ENCODE assay signal across 26 cellular contexts in the genomic region with DNA sequence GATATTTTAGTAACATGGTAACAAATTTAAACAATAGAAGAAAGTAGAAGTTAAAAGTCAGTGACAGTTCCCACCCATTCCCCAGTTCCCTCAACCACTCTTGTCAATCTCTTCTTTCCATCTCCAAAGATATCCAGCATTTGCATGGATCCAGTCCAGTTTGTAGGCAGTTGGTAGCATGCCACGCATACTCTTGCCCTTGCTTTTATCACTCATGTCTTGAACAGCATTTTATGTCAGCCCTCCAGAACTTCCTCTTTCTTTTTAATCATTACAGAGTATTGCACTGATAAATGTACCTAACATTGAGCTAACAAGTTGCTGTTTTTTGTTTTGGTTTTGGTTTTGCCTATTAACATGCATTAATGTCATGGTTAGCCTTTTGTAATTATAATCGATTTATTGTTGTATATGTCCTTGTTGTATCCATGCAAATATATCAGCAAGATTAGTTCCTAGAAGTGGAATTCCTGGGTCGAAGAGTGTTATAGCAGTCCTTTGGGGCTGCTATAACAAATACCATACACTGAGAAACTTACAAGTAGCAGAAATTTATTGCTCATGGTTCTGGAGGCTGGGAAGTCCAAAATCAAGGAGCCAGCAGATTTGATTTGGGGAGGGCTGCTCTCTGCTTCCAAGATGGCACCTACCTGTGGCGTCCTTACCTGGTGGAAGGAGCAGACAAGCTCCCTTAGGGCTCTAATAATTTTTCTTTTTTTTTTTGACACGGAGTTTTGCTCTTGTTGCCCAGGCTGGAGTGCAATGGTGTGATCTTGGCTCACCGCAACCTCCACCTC. TPM values are rescaled to one million over a fixed set of nuclear protein-coding genes. Genes with fewer than 3 reads are reported as not detected.
DNase-seq lines count a peak whose midpoint lies in the region; ATAC-seq, FAIRE-seq and TF ChIP-seq lines count a peak whose summit lies in the region.
"Had no signal": no experiment of that assay in that cellular context is flagged by ENCODE, and none has a peak within 500 bp of the region (broad histone marks: within the 10 kb centered on the region; RNA-seq: fewer than 3 reads in every experiment).

No MANE protein-coding gene starts in this region.

- H3K9me3 ChIP-seq in small intestine (ENCODE audit: control insufficient read depth, low read depth), result no peaks in the 10 kb centered on the region
- H3K9me3 ChIP-seq in CD8-positive, alpha-beta T cell (ENCODE audit: low read length), result no peaks in the 10 kb centered on the region
- H3K9me3 ChIP-seq: MG63, spleen, thyroid gland had no signal

- no peaks in the 10 kb centered on the region for H3K9me3 Mint-ChIP-seq in T-cell
- H3K9me3 Mint-ChIP-seq in CD8-positive, alpha-beta T cell, result no peaks in the 10 kb centered on the region
- H3K9me3 Mint-ChIP-seq: CD4-positive, CD25-positive, alpha-beta regulatory T cell; IgD-negative memory B cell had no signal

- H3K4me3 ChIP-seq in small intestine (ENCODE audit: low read depth in 1 of 2, low read length in 2 of 2), result no peak overlapping the region
- H3K4me3 ChIP-seq in CD8-positive, alpha-beta T cell (ENCODE audit: low read depth, low read length), result no peak overlapping the region
- H3K4me3 ChIP-seq: MG63, spleen, thyroid gland had no signal

- POLR2A ChIA-PET in T-cell (lab: Charles Lee), result no interaction called here
- POLR2A ChIA-PET in CD8-positive, alpha-beta T cell (lab: Charles Lee), result no interaction called here

- no peak for TF ChIP-seq CTCF in CD8-positive, alpha-beta T cell (IDR thresholded peaks at IDR 0.05)

- DNase-seq in Kasumi-1 (lab: John Stamatoyannopoulos, UW) (peak; percentile 11 to 21), OCI-M1 (lab: John Stamatoyannopoulos, UW) (peak; percentile 94), caudate nucleus (lab: John Stamatoyannopoulos, UW) (no peak), small intestine (peak; percentile 31), T-cell (no peak)
- no peak for DNase-seq in CD8-positive, alpha-beta T cell
- no peak for DNase-seq in stimulated activated CD4-positive, alpha-beta T cell treated with anti-CD3 and anti-CD28 coated beads, Interleukin-4, amount 100 ng/mL, for 1 hour
- DNase-seq: activated CD4-positive, CD25-positive, alpha-beta regulatory T cell treated with anti-CD3 and anti-CD28 coated beads, Interleukin-2, amount 50 U/mL, for 72 hours; activated CD8-positive, alpha-beta T cell treated with anti-CD3 and anti-CD28 coated beads, Interleukin-2, amount 10 ng/mL, durations not matched to agents 7 days and 5 days; activated effector memory CD4-positive, alpha-beta T cell treated with Interleukin-2 at 50 U/mL for 16 hours; activated T-cell treated with anti-CD3 and anti-CD28 coated beads for 4 hours; CD4-positive, CD25-positive, alpha-beta regulatory T cell; effector CD4-positive, alpha-beta T cell; mesendoderm; MG63; naive thymus-derived CD4-positive, alpha-beta T cell; NCI-H146; NCI-H2171; NCI-H524; spleen; stimulated activated CD4-positive, alpha-beta T cell treated with anti-CD3 and anti-CD28 coated beads, Interleukin-4, amount 100 ng/mL, for 4 hours; stimulated activated naive CD4-positive, alpha-beta T cell; T1000; thyroid gland had no signal

- H3K36me3 ChIP-seq in small intestine (ENCODE audit: control insufficient read depth in 2 of 2, insufficient read depth in 2 of 2, low read length in 2 of 2), result no peaks in the 10 kb centered on the region
- H3K36me3 ChIP-seq in CD8-positive, alpha-beta T cell (ENCODE audit: insufficient read depth, low read length), result no peaks in the 10 kb centered on the region
- H3K36me3 ChIP-seq: spleen, thyroid gland had no signal

- H3K36me3 Mint-ChIP-seq in T-cell, result no peaks in the 10 kb centered on the region
- no peaks in the 10 kb centered on the region for H3K36me3 Mint-ChIP-seq in CD8-positive, alpha-beta T cell
- H3K36me3 Mint-ChIP-seq: CD4-positive, CD25-positive, alpha-beta regulatory T cell had no signal

- FAIRE-seq in small intestine (lab: Jason Lieb, UNC), result no peak

- 51 to 75% (median 54%) methylated on average over 6 of the region's 6 CpGs for WGBS in small intestine, 3 donors

- intact Hi-C loops in CD8-positive, alpha-beta T cell (cut with DNase I, micrococcal nuclease), result no loop called here

- no peak overlapping the region for H3K4me3 Mint-ChIP-seq in T-cell
- H3K4me3 Mint-ChIP-seq in CD8-positive, alpha-beta T cell, result no peak overlapping the region
- H3K4me3 Mint-ChIP-seq: activated CD8-positive, alpha-beta T cell treated with anti-CD3 and anti-CD28 coated beads, Interleukin-2, amount 10 ng/mL, durations not matched to agents 7 days and 5 days; CD4-positive, CD25-positive, alpha-beta regulatory T cell; naive thymus-derived CD4-positive, alpha-beta T cell had no signal

- CTCF ChIA-PET in T-cell (lab: Charles Lee), result interaction anchor here in 1 of 2 donors (0.6 to 0.9 kb wide), 2 partner anchors 59 to 68 kb away, joined by 3 to 6 read pairs; no protein-coding TSS in a partner anchor
- CTCF ChIA-PET in CD8-positive, alpha-beta T cell (lab: Charles Lee), result interaction anchor here (1.4 kb wide), 1 partner anchor 94 kb away, joined by 4 read pairs; no protein-coding TSS in a partner anchor

- H3K4me1 ChIP-seq in small intestine (ENCODE audit: control insufficient read depth in 2 of 2, insufficient read depth in 1 of 2, low read depth in 1 of 2, low read length in 1 of 2), result peaks cover 0 to 7% of the 10 kb centered on the region in 2 donors
- H3K4me1 ChIP-seq in CD8-positive, alpha-beta T cell (ENCODE audit: insufficient read depth, low read length), result no peaks in the 10 kb centered on the region

- H3K27ac Mint-ChIP-seq in T-cell, result no peak overlapping the region
- H3K27ac Mint-ChIP-seq in CD8-positive, alpha-beta T cell, result no peak overlapping the region
- H3K27ac Mint-ChIP-seq: activated CD8-positive, alpha-beta T cell treated with anti-CD3 and anti-CD28 coated beads, Interleukin-2, amount 10 ng/mL, durations not matched to agents 7 days and 5 days; CD4-positive, CD25-positive, alpha-beta regulatory T cell; IgD-negative memory B cell; naive thymus-derived CD4-positive, alpha-beta T cell had no signal

- H3K27me3 ChIP-seq in small intestine (ENCODE audit: control insufficient read depth in 2 of 2, insufficient read depth in 2 of 2, low read length in 2 of 2), result no peaks in the 10 kb centered on the region
- H3K27me3 ChIP-seq in CD8-positive, alpha-beta T cell (ENCODE audit: insufficient read depth, low read length), result no peaks in the 10 kb centered on the region
- H3K27me3 ChIP-seq: MG63, spleen, thyroid gland had no signal

- H3K27me3 Mint-ChIP-seq in T-cell, result no peaks in the 10 kb centered on the region
- peaks cover 2% of the 10 kb centered on the region for H3K27me3 Mint-ChIP-seq in CD8-positive, alpha-beta T cell (ENCODE audit: low read depth)

- no peaks in the 10 kb centered on the region for H3K4me1 Mint-ChIP-seq in T-cell
- no peaks in the 10 kb centered on the region for H3K4me1 Mint-ChIP-seq in CD8-positive, alpha-beta T cell (ENCODE audit: low read depth)

- ATAC-seq in T-cell (replicated peaks in 1 of 4), result no peak
- ATAC-seq in CD8-positive, alpha-beta T cell, result no peak
- ATAC-seq: activated CD8-positive, alpha-beta T cell treated with anti-CD3 and anti-CD28 coated beads, Interleukin-2, amount 10 ng/mL, durations not matched to agents 7 days and 5 days; naive thymus-derived CD4-positive, alpha-beta T cell; Right ventricle myocardium inferior had no signal

- H3K27ac ChIP-seq in caudate nucleus (ENCODE audit: low read depth, low read length) (peak overlapping the region; percentile 64), small intestine (ENCODE audit: low read depth in 1 of 2, low read length in 1 of 2) (no peak overlapping the region)
- no peak overlapping the region for H3K27ac ChIP-seq in CD8-positive, alpha-beta T cell (ENCODE audit: low read depth, low read length)
- H3K27ac ChIP-seq: spleen, thyroid gland had no signal

RNA-seq across cellular contexts. Expression of a gene that starts 25.7 kb away (rescaled TPM):
- polyA plus RNA-seq in small intestine, result 1 to 10 TPM in 1 of 3 donors, under 1 TPM in 2; 0.22 to 4.8 (median 0.27) TPM
- under 1 TPM in 3 of 5 donors, not detected in 2; 0.09 to 0.10 (median 0.09) TPM for total RNA-seq in T-cell
- not detected for total RNA-seq in CD8-positive, alpha-beta T cell
- total RNA-seq: activated CD8-positive, alpha-beta T cell treated with anti-CD3 and anti-CD28 coated beads, Interleukin-2, amount 10 ng/mL, durations not matched to agents 7 days and 5 days; CD4-positive, CD25-positive, alpha-beta regulatory T cell had no signal
- polyA plus RNA-seq: CD4-positive, CD25-positive, alpha-beta regulatory T cell; IgD-negative memory B cell; naive thymus-derived CD4-positive, alpha-beta T cell had no signal

Comparison
In these comparisons a context has a peak if more than half of its experiments do, and no peak if none do; other contexts are left out.
1. DNase-seq: peak in Kasumi-1 (2 of 2), OCI-M1 (single experiment) and small intestine (single experiment); none in caudate nucleus (0 of 61), T-cell (0 of 34), CD8-positive, alpha-beta T cell (0 of 7) and stimulated activated CD4-positive, alpha-beta T cell treated with anti-CD3 and anti-CD28 coated beads, Interleukin-4, amount 100 ng/mL, for 1 hour (single experiment).